8 cellular contexts compared by ENCODE assay signal in the genomic region with DNA sequence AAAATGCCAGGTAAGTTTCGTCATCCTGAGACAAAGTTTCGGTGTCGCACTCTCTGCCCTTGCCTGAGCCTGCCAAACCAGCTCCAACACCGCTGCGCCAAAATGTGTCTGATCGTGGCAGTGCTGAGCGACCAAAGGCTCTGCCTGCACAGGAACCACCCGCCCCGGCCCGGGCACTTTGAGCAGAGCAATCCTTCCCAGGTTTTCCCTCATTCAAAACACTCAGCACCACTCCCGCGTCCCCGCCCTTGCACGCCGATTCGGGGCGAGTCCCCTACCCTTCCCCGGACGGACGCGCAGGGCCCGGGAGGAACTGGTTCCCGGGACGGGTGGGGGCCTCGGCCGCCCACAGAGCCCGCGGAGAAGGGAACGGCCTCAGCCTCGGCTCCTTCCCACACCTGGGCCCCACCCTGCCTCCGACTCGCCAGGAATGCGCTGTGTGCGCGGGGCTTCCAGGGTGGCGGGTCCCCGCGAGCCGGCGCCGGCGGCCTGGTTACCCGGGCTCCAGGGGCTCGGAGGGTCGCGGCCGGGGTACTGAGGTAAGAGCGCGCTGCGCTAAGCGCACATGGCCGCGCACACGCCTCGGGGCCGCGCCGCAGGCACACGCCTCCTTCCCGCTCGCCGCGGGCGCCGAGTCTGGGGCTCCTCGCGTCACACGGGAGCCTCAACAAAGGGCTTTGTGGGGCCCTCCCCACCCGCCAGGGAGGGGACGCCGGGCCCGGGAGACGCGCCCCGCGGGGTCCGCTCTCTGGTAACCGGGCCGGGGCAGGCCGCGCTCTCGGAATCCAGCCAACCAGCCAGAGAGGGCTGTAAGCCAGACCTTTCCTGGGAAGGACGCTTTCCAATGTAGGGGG. TPM values are rescaled to one million over a fixed set of nuclear protein-coding genes. Genes with fewer than 3 reads are reported as not detected.
DNase-seq lines count a peak whose midpoint lies in the region; ATAC-seq and TF ChIP-seq lines count a peak whose summit lies in the region.

A gene with protein sequence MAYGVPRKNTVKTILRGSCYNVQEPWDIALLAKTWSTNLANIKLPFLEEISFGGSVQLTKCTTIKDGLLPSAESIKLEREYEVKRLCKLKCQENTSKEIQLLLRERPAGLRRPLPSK (minus strand): TSS at position 638 of the 854 bp plus-strand sequence. CDS start 902 bp downstream, outside the sequence.

- ATAC-seq in HG02678 (IDR thresholded peaks at IDR 0.05; ENCODE audit: unreplicated experiment): peak; percentile 64
- ATAC-seq in left lung: peak; percentile 91

- peaks cover 0 to 28% of the 10 kb centered on the region in 2 donors for H3K4me1 ChIP-seq in left lung

- H3K36me3 Mint-ChIP-seq in dendritic cell treated with granulocyte-macrophage colony-stimulating factor and Interleukin-4, amounts not matched to agents 40 ng/mL and 50 ng/mL, for 4 days (ENCODE audit: low read depth): no peaks in the 10 kb centered on the region

- H3K4me3 ChIP-seq in WERI-Rb-1 (ENCODE audit: low read depth, low read length) (peak within 1 kb of the TSS; percentile 63), left lung (peak within 1 kb of the TSS; percentile 60 to 84)

- intact Hi-C loops in dendritic cell treated with granulocyte-macrophage colony-stimulating factor and Interleukin-4, amounts not matched to agents 40 ng/mL and 50 ng/mL, for 4 days (cut with micrococcal nuclease): loop anchor here (5.0 kb wide), 1 partner anchor 530 kb away; a partner anchor contains a TSS
- intact Hi-C loops in left lung (cut with DNase I): no loop called here

- H3K36me3 ChIP-seq in WERI-Rb-1: no peaks in the 10 kb centered on the region
- no peaks in the 10 kb centered on the region for H3K36me3 ChIP-seq in left lung

- no peaks in the 10 kb centered on the region for H3K9me3 Mint-ChIP-seq in dendritic cell treated with granulocyte-macrophage colony-stimulating factor and Interleukin-4, amounts not matched to agents 40 ng/mL and 50 ng/mL, for 4 days

- H3K27me3 ChIP-seq in WERI-Rb-1 (ENCODE audit: insufficient read depth, low read depth, severe bottlenecking) (no peaks in the 10 kb centered on the region), left lung (peaks cover 0 to 18% of the 10 kb centered on the region in 2 donors)

- no peak within 1 kb of the TSS for H3K27ac Mint-ChIP-seq in dendritic cell treated with granulocyte-macrophage colony-stimulating factor and Interleukin-4, amounts not matched to agents 40 ng/mL and 50 ng/mL, for 4 days

- TF ChIP-seq CTCF in WERI-Rb-1 (IDR thresholded peaks at IDR 0.05; ENCODE audit: low read depth, low read length): no peak
- TF ChIP-seq CTCF in left lung (IDR thresholded peaks at IDR 0.05): no peak

- H3K9me3 ChIP-seq in WERI-Rb-1 (ENCODE audit: severe bottlenecking) (no peaks in the 10 kb centered on the region), left lung (no peaks in the 10 kb centered on the region)

- DNase-seq in NCI-H146 (lab: John Stamatoyannopoulos, UW) (peak; percentile 36), NCI-H146 treated with DMSO at 0.1 percent for 48 hours (lab: John Stamatoyannopoulos, UW; ENCODE audit: unreplicated experiment) (no peak), NCI-H1694 (lab: John Stamatoyannopoulos, UW) (peak; percentile 58), WERI-Rb-1 (peak; percentile 77), left lung (peak; percentile 79 to 93)
- peak; percentile 35 to 60 for DNase-seq in stimulated activated CD4-positive, alpha-beta T cell treated with anti-CD3 and anti-CD28 coated beads, Interleukin-2, amount 100 ng/mL, for 24 hours

- peaks cover 23% of the 10 kb centered on the region for H3K27me3 Mint-ChIP-seq in dendritic cell treated with granulocyte-macrophage colony-stimulating factor and Interleukin-4, amounts not matched to agents 40 ng/mL and 50 ng/mL, for 4 days

- peak within 1 kb of the TSS; percentile 67 for H3K27ac ChIP-seq in WERI-Rb-1
- peak within 1 kb of the TSS; percentile 80 to 84 for H3K27ac ChIP-seq in left lung

- peaks cover 9% of the 10 kb centered on the region for H3K4me1 Mint-ChIP-seq in dendritic cell treated with granulocyte-macrophage colony-stimulating factor and Interleukin-4, amounts not matched to agents 40 ng/mL and 50 ng/mL, for 4 days (ENCODE audit: low read depth)

- H3K4me3 Mint-ChIP-seq in dendritic cell treated with granulocyte-macrophage colony-stimulating factor and Interleukin-4, amounts not matched to agents 40 ng/mL and 50 ng/mL, for 4 days: peak within 1 kb of the TSS; percentile 72

RNA-seq across cellular contexts. Expression of the gene that starts here (rescaled TPM):
- 1 to 10 TPM; 1.7 to 2.1 TPM for total RNA-seq in left lung
